ENCODE assay signal across 1 cellular context in the genomic region with DNA sequence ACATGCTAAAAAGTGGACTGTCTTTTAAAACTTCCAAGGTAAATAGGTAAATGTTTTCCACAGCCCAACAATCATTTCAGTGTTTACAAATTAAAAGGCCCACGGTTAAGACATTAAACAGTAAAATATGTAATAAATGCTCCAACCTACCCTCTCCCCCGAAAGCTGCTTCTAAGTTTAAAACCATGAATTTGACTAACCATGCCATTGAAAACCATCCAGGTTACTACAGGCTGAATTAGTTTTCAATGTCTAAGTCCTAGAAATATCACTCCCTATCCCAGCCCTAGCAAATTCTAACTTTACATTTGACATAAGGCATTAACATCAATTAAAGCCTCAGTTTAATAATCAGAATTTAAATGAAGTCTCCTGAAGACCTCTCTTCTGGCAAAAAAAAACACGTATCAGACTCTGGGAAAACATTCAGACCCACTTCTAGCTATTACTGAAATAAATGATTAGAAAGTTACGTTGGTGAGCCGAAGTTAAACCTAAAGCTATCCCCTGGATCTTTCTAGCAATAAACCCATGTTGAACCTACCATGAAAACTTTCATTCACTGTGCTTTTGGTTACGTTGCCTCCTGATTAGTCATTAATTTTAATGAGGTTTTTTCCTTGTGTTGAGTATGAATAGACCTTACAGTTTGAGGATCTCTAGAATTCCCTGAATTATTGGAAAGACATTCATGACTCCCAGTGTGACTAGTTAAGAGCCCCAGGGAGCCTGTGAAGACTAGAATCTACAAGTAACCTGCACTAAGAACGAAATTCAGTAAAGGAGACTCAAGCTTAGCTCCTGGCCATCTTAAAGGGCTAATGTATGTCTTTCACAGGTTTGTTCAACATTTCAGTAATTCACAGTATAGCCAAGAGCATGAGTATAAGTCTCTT.
A peak's percentile ranks its signal among the peaks of the same experiment; 100 is the strongest.
TF ChIP-seq lines count a peak whose summit lies in the region.

No MANE protein-coding gene starts in this region.

TF ChIP-seq in WTC11, 78 proteins besides CTCF, POLR2A, EP300 and RAD21 (continued from another document and continues in another):
- TF ChIP-seq, protein P1, sequence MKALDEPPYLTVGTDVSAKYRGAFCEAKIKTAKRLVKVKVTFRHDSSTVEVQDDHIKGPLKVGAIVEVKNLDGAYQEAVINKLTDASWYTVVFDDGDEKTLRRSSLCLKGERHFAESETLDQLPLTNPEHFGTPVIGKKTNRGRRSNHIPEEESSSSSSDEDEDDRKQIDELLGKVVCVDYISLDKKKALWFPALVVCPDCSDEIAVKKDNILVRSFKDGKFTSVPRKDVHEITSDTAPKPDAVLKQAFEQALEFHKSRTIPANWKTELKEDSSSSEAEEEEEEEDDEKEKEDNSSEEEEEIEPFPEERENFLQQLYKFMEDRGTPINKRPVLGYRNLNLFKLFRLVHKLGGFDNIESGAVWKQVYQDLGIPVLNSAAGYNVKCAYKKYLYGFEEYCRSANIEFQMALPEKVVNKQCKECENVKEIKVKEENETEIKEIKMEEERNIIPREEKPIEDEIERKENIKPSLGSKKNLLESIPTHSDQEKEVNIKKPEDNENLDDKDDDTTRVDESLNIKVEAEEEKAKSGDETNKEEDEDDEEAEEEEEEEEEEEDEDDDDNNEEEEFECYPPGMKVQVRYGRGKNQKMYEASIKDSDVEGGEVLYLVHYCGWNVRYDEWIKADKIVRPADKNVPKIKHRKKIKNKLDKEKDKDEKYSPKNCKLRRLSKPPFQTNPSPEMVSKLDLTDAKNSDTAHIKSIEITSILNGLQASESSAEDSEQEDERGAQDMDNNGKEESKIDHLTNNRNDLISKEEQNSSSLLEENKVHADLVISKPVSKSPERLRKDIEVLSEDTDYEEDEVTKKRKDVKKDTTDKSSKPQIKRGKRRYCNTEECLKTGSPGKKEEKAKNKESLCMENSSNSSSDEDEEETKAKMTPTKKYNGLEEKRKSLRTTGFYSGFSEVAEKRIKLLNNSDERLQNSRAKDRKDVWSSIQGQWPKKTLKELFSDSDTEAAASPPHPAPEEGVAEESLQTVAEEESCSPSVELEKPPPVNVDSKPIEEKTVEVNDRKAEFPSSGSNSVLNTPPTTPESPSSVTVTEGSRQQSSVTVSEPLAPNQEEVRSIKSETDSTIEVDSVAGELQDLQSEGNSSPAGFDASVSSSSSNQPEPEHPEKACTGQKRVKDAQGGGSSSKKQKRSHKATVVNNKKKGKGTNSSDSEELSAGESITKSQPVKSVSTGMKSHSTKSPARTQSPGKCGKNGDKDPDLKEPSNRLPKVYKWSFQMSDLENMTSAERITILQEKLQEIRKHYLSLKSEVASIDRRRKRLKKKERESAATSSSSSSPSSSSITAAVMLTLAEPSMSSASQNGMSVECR (CRISPR knock-in tag; IDR thresholded peaks at IDR 0.05; ENCODE audit: borderline replicate concordance): no peak
- TF ChIP-seq IRF2 (CRISPR knock-in tag; IDR thresholded peaks at IDR 0.05; ENCODE audit: borderline replicate concordance, low read depth): no peak
- TF ChIP-seq, protein P2, sequence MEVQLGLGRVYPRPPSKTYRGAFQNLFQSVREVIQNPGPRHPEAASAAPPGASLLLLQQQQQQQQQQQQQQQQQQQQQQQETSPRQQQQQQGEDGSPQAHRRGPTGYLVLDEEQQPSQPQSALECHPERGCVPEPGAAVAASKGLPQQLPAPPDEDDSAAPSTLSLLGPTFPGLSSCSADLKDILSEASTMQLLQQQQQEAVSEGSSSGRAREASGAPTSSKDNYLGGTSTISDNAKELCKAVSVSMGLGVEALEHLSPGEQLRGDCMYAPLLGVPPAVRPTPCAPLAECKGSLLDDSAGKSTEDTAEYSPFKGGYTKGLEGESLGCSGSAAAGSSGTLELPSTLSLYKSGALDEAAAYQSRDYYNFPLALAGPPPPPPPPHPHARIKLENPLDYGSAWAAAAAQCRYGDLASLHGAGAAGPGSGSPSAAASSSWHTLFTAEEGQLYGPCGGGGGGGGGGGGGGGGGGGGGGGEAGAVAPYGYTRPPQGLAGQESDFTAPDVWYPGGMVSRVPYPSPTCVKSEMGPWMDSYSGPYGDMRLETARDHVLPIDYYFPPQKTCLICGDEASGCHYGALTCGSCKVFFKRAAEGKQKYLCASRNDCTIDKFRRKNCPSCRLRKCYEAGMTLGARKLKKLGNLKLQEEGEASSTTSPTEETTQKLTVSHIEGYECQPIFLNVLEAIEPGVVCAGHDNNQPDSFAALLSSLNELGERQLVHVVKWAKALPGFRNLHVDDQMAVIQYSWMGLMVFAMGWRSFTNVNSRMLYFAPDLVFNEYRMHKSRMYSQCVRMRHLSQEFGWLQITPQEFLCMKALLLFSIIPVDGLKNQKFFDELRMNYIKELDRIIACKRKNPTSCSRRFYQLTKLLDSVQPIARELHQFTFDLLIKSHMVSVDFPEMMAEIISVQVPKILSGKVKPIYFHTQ (CRISPR knock-in tag; IDR thresholded peaks at IDR 0.05): peak; percentile 38; the same call in 1 of the 2 replicates
- TF ChIP-seq, protein P3, sequence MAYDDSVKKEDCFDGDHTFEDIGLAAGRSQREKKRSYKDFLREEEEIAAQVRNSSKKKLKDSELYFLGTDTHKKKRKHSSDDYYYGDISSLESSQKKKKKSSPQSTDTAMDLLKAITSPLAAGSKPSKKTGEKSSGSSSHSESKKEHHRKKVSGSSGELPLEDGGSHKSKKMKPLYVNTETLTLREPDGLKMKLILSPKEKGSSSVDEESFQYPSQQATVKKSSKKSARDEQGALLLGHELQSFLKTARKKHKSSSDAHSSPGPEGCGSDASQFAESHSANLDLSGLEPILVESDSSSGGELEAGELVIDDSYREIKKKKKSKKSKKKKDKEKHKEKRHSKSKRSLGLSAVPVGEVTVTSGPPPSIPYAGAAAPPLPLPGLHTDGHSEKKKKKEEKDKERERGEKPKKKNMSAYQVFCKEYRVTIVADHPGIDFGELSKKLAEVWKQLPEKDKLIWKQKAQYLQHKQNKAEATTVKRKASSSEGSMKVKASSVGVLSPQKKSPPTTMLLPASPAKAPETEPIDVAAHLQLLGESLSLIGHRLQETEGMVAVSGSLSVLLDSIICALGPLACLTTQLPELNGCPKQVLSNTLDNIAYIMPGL (CRISPR knock-in tag; IDR thresholded peaks at IDR 0.05): no peak
- no peak for TF ChIP-seq NR3C1 (CRISPR knock-in tag; conservative IDR thresholded peaks at IDR 0.05; ENCODE audit: low read depth)
- TF ChIP-seq, protein P4, sequence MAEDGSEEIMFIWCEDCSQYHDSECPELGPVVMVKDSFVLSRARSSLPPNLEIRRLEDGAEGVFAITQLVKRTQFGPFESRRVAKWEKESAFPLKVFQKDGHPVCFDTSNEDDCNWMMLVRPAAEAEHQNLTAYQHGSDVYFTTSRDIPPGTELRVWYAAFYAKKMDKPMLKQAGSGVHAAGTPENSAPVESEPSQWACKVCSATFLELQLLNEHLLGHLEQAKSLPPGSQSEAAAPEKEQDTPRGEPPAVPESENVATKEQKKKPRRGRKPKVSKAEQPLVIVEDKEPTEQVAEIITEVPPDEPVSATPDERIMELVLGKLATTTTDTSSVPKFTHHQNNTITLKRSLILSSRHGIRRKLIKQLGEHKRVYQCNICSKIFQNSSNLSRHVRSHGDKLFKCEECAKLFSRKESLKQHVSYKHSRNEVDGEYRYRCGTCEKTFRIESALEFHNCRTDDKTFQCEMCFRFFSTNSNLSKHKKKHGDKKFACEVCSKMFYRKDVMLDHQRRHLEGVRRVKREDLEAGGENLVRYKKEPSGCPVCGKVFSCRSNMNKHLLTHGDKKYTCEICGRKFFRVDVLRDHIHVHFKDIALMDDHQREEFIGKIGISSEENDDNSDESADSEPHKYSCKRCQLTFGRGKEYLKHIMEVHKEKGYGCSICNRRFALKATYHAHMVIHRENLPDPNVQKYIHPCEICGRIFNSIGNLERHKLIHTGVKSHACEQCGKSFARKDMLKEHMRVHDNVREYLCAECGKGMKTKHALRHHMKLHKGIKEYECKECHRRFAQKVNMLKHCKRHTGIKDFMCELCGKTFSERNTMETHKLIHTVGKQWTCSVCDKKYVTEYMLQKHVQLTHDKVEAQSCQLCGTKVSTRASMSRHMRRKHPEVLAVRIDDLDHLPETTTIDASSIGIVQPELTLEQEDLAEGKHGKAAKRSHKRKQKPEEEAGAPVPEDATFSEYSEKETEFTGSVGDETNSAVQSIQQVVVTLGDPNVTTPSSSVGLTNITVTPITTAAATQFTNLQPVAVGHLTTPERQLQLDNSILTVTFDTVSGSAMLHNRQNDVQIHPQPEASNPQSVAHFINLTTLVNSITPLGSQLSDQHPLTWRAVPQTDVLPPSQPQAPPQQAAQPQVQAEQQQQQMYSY (CRISPR knock-in tag; IDR thresholded peaks at IDR 0.05): no peak
- TF ChIP-seq NR1H2 (CRISPR knock-in tag; IDR thresholded peaks at IDR 0.05): no peak
- no peak for TF ChIP-seq JAZF1 (CRISPR knock-in tag; IDR thresholded peaks at IDR 0.05)
- TF ChIP-seq, protein P5, sequence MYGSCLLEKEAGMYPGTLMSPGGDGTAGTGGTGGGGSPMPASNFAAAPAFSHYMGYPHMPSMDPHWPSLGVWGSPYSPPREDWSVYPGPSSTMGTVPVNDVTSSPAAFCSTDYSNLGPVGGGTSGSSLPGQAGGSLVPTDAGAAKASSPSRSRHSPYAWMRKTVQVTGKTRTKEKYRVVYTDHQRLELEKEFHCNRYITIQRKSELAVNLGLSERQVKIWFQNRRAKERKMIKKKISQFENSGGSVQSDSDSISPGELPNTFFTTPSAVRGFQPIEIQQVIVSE (CRISPR knock-in tag; IDR thresholded peaks at IDR 0.05; ENCODE audit: borderline replicate concordance): peak; percentile 7; the same call in 1 of the 2 replicates
- TF ChIP-seq FOXP1 (CRISPR knock-in tag; IDR thresholded peaks at IDR 0.05; ENCODE audit: borderline replicate concordance): no peak
- no peak for TF ChIP-seq TCF7 (CRISPR knock-in tag; IDR thresholded peaks at IDR 0.05; ENCODE audit: low read depth)
- no peak for TF ChIP-seq TP53 (CRISPR knock-in tag; IDR thresholded peaks at IDR 0.05)
- TF ChIP-seq ZNF219 (CRISPR knock-in tag; IDR thresholded peaks at IDR 0.05; ENCODE audit: borderline replicate concordance): no peak
- TF ChIP-seq, protein P6, sequence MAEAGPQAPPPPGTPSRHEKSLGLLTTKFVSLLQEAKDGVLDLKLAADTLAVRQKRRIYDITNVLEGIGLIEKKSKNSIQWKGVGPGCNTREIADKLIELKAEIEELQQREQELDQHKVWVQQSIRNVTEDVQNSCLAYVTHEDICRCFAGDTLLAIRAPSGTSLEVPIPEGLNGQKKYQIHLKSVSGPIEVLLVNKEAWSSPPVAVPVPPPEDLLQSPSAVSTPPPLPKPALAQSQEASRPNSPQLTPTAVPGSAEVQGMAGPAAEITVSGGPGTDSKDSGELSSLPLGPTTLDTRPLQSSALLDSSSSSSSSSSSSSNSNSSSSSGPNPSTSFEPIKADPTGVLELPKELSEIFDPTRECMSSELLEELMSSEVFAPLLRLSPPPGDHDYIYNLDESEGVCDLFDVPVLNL (CRISPR knock-in tag; IDR thresholded peaks at IDR 0.05; ENCODE audit: borderline replicate concordance, low read depth): no peak
- TF ChIP-seq ZNF263 (CRISPR knock-in tag; IDR thresholded peaks at IDR 0.05; ENCODE audit: low read depth): no peak
- no peak for TF ChIP-seq NFE2L1 (CRISPR knock-in tag; IDR thresholded peaks at IDR 0.05)
- TF ChIP-seq CREM (CRISPR knock-in tag; IDR thresholded peaks at IDR 0.05): no peak
- no peak for TF ChIP-seq FOXK1 (CRISPR knock-in tag; IDR thresholded peaks at IDR 0.05)
- TF ChIP-seq, protein P7, sequence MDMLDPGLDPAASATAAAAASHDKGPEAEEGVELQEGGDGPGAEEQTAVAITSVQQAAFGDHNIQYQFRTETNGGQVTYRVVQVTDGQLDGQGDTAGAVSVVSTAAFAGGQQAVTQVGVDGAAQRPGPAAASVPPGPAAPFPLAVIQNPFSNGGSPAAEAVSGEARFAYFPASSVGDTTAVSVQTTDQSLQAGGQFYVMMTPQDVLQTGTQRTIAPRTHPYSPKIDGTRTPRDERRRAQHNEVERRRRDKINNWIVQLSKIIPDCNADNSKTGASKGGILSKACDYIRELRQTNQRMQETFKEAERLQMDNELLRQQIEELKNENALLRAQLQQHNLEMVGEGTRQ (CRISPR knock-in tag; IDR thresholded peaks at IDR 0.05): no peak
- TF ChIP-seq, protein P8, sequence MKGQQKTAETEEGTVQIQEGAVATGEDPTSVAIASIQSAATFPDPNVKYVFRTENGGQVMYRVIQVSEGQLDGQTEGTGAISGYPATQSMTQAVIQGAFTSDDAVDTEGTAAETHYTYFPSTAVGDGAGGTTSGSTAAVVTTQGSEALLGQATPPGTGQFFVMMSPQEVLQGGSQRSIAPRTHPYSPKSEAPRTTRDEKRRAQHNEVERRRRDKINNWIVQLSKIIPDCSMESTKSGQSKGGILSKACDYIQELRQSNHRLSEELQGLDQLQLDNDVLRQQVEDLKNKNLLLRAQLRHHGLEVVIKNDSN (CRISPR knock-in tag; IDR thresholded peaks at IDR 0.05): no peak
- TF ChIP-seq RORB (CRISPR knock-in tag; IDR thresholded peaks at IDR 0.05): 0 out of 2 replicates have a peak, but pooled peaks have one; percentile 4
- TF ChIP-seq, protein P9, sequence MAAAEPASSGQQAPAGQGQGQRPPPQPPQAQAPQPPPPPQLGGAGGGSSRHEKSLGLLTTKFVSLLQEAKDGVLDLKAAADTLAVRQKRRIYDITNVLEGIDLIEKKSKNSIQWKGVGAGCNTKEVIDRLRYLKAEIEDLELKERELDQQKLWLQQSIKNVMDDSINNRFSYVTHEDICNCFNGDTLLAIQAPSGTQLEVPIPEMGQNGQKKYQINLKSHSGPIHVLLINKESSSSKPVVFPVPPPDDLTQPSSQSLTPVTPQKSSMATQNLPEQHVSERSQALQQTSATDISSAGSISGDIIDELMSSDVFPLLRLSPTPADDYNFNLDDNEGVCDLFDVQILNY (CRISPR knock-in tag; IDR thresholded peaks at IDR 0.05): no peak
- no peak for TF ChIP-seq ZNF423 (CRISPR knock-in tag; IDR thresholded peaks at IDR 0.05)
- TF ChIP-seq, protein P10, sequence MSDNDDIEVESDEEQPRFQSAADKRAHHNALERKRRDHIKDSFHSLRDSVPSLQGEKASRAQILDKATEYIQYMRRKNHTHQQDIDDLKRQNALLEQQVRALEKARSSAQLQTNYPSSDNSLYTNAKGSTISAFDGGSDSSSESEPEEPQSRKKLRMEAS (CRISPR knock-in tag; IDR thresholded peaks at IDR 0.05): no peak
- TF ChIP-seq, protein P11, sequence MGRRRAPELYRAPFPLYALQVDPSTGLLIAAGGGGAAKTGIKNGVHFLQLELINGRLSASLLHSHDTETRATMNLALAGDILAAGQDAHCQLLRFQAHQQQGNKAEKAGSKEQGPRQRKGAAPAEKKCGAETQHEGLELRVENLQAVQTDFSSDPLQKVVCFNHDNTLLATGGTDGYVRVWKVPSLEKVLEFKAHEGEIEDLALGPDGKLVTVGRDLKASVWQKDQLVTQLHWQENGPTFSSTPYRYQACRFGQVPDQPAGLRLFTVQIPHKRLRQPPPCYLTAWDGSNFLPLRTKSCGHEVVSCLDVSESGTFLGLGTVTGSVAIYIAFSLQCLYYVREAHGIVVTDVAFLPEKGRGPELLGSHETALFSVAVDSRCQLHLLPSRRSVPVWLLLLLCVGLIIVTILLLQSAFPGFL (CRISPR knock-in tag; IDR thresholded peaks at IDR 0.05; ENCODE audit: borderline replicate concordance): no peak
- no peak for TF ChIP-seq ZNF396 (CRISPR knock-in tag; IDR thresholded peaks at IDR 0.05; ENCODE audit: borderline replicate concordance)
- no peak for TF ChIP-seq ELF4 (CRISPR knock-in tag; IDR thresholded peaks at IDR 0.05; ENCODE audit: low read depth)
- no peak for TF ChIP-seq MYBL2 (CRISPR knock-in tag; IDR thresholded peaks at IDR 0.05)
- TF ChIP-seq, protein P12, sequence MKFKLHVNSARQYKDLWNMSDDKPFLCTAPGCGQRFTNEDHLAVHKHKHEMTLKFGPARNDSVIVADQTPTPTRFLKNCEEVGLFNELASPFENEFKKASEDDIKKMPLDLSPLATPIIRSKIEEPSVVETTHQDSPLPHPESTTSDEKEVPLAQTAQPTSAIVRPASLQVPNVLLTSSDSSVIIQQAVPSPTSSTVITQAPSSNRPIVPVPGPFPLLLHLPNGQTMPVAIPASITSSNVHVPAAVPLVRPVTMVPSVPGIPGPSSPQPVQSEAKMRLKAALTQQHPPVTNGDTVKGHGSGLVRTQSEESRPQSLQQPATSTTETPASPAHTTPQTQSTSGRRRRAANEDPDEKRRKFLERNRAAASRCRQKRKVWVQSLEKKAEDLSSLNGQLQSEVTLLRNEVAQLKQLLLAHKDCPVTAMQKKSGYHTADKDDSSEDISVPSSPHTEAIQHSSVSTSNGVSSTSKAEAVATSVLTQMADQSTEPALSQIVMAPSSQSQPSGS (CRISPR knock-in tag; IDR thresholded peaks at IDR 0.05; ENCODE audit: borderline replicate concordance, low read depth): no peak
- no peak for TF ChIP-seq SOX15 (CRISPR knock-in tag; IDR thresholded peaks at IDR 0.05)
- TF ChIP-seq ZNF671 (CRISPR knock-in tag; IDR thresholded peaks at IDR 0.05): peak; percentile 85; the same call in 1 of the 2 replicates
